Comparison of ENCODE assay signal across 24 cellular contexts in genomic region chr20:56217820-56218219, GRCh38. TPM values are rescaled to one million over a fixed set of nuclear protein-coding genes. Genes with fewer than 3 reads are reported as not detected.
DNase-seq lines count a peak whose midpoint lies in the region; ATAC-seq, FAIRE-seq and TF ChIP-seq lines count a peak whose summit lies in the region.
"Had no signal": no experiment of that assay in that cellular context is flagged by ENCODE, and none has a peak within 500 bp of the region (broad histone marks: within the 10 kb centered on the region; RNA-seq: fewer than 3 reads in every experiment).

No MANE protein-coding gene starts in this region.

- WGBS in endodermal cell (ENCODE audit: insufficient coverage in 1 of 2, insufficient read length in 1 of 2), 2 experiments: 51% methylated on average over 2 of the region's 2 CpGs; no CpG with 5 or more reads in 1 of the 2 experiments

- no peak for ATAC-seq in GM21423 (IDR thresholded peaks at IDR 0.05; ENCODE audit: unreplicated experiment)

- H3K9me2 ChIP-seq in neural cell (ENCODE audit: insufficient read depth, low read length): no peaks in the 10 kb centered on the region

- FAIRE-seq in HTR-8/SVneo (lab: Jason Lieb, UNC): peak; percentile 67
- FAIRE-seq: D721Med, GM12892 had no signal

- H3K4me1 Mint-ChIP-seq in endodermal cell: no peaks in the 10 kb centered on the region
- H3K4me1 Mint-ChIP-seq: CD14-positive monocyte; CD8-positive, alpha-beta memory T cell had no signal

- no peak overlapping the region for H2AFZ ChIP-seq in neural cell (ENCODE audit: low read depth, low read length)
- H2AFZ ChIP-seq: GM23248 had no signal

- H3K79me2 ChIP-seq in neural cell (replicated peaks; ENCODE audit: insufficient read depth, low read length): no peaks in the 10 kb centered on the region

- H3K27ac ChIP-seq in endodermal cell (ENCODE audit: low read depth, low read length): no peak overlapping the region
- no peak overlapping the region for H3K27ac ChIP-seq in neural cell (ENCODE audit: low read length)
- H3K27ac ChIP-seq: BLaER1 treated with 17β-estradiol and CSF1 and Interleukin-3, amounts not matched to agents 10 nM and 100 nM; GM23248 had no signal

- H4K20me1 ChIP-seq in neural cell (ENCODE audit: insufficient read depth): no peaks in the 10 kb centered on the region
- H4K20me1 ChIP-seq: BLaER1 treated with 17β-estradiol and CSF1 and Interleukin-3, amounts not matched to agents 10 nM and 100 nM had no signal

- peaks cover 80% of the 10 kb centered on the region for H3K9me3 ChIP-seq in endodermal cell (ENCODE audit: control insufficient read depth, low read length)
- no peaks in the 10 kb centered on the region for H3K9me3 ChIP-seq in neural cell (ENCODE audit: low read length)
- H3K9me3 ChIP-seq: BE2C, HAP-1 had no signal

- TF ChIP-seq EP300 in neural cell (conservative IDR thresholded peaks at IDR 0.05; ENCODE audit: poor library complexity, severe bottlenecking): peak; percentile 61

- H3K9ac ChIP-seq in endodermal cell (ENCODE audit: extremely low read depth, low read length, poor library complexity, severe bottlenecking): no peak overlapping the region
- H3K9ac ChIP-seq in neural cell (ENCODE audit: low read length): no peak overlapping the region
- H3K9ac ChIP-seq: BLaER1 treated with 17β-estradiol and CSF1 and Interleukin-3, amounts not matched to agents 10 nM and 100 nM; GM23248 had no signal

- no peak for TF ChIP-seq RAD21 in neural cell (conservative IDR thresholded peaks at IDR 0.05)

- H3F3A ChIP-seq in neural cell (ENCODE audit: insufficient read depth, low read length, poor library complexity, severe bottlenecking): no peaks in the 10 kb centered on the region

- H3K4me3 ChIP-seq in endodermal cell (ENCODE audit: low read length) (no peak overlapping the region), neural cell (ENCODE audit: low read length) (no peak overlapping the region)
- H3K4me3 ChIP-seq: BLaER1 treated with 17β-estradiol and CSF1 and Interleukin-3, amounts not matched to agents 10 nM and 100 nM; GM23248; HAP-1 had no signal

- TF ChIP-seq CTCF in endodermal cell (conservative IDR thresholded peaks at IDR 0.05) (no peak), neural cell (IDR thresholded peaks at IDR 0.05; ENCODE audit: poor library complexity, severe bottlenecking) (no peak)

- H3K36me3 ChIP-seq in endodermal cell (ENCODE audit: control insufficient read depth, insufficient read depth, low read length) (no peaks in the 10 kb centered on the region), neural cell (ENCODE audit: insufficient read depth, low read length) (no peaks in the 10 kb centered on the region)
- H3K36me3 ChIP-seq: BE2C; BLaER1 treated with 17β-estradiol and CSF1 and Interleukin-3, amounts not matched to agents 10 nM and 100 nM; HAP-1 had no signal

- H3K27ac Mint-ChIP-seq in endodermal cell: no peak overlapping the region
- H3K27ac Mint-ChIP-seq: CD14-positive monocyte; CD4-positive, alpha-beta T cell; CD8-positive, alpha-beta memory T cell; HFFc6 had no signal

- H3K27me3 ChIP-seq in endodermal cell (ENCODE audit: control insufficient read depth, insufficient read depth, low read length, poor library complexity, severe bottlenecking): no peaks in the 10 kb centered on the region
- H3K27me3 ChIP-seq in neural cell (ENCODE audit: insufficient read depth, low read depth, low read length): no peaks in the 10 kb centered on the region
- H3K27me3 ChIP-seq: BE2C; BLaER1 treated with 17β-estradiol and CSF1 and Interleukin-3, amounts not matched to agents 10 nM and 100 nM had no signal

- H3K4me2 ChIP-seq in neural cell (ENCODE audit: low read length): no peak overlapping the region
- H3K4me2 ChIP-seq: BLaER1 treated with 17β-estradiol and CSF1 and Interleukin-3, amounts not matched to agents 10 nM and 100 nM had no signal

- H3K9me3 Mint-ChIP-seq in endodermal cell: peaks cover 95% of the 10 kb centered on the region

- H3K4me3 Mint-ChIP-seq in endodermal cell: no peak overlapping the region
- H3K4me3 Mint-ChIP-seq: CD14-positive monocyte; CD4-positive, alpha-beta T cell; CD8-positive, alpha-beta memory T cell; HFFc6 had no signal

- H3K4me1 ChIP-seq in endodermal cell (ENCODE audit: control insufficient read depth, insufficient read depth, low read length): no peaks in the 10 kb centered on the region
- H3K4me1 ChIP-seq: BE2C; BLaER1 treated with 17β-estradiol and CSF1 and Interleukin-3, amounts not matched to agents 10 nM and 100 nM; HAP-1 had no signal

- DNase-seq in HTR-8/SVneo (ENCODE audit: insufficient read length, low spot score): no peak
- peak; percentile 71 for DNase-seq in endodermal cell
- DNase-seq in activated CD4-positive, CD25-positive, alpha-beta regulatory T cell treated with anti-CD3 and anti-CD28 coated beads, Interleukin-2, amount 50 U/mL, for 72 hours: no peak
- no peak for DNase-seq in hippocampal formation (lab: John Stamatoyannopoulos, UW)
- DNase-seq: BE2C; CD4-positive, alpha-beta T cell; CD8-positive, alpha-beta memory T cell; DMS 273 treated with DMSO at 0.1 percent for 48 hours; DMS79; GF-D8; GM23248; HFFc6 had no signal

- H3K27me3 Mint-ChIP-seq in endodermal cell (ENCODE audit: insufficient read depth): no peaks in the 10 kb centered on the region

- H3K36me3 Mint-ChIP-seq in endodermal cell (ENCODE audit: low read depth): no peaks in the 10 kb centered on the region
- H3K36me3 Mint-ChIP-seq: CD14-positive monocyte; CD8-positive, alpha-beta memory T cell had no signal

TF ChIP-seq in neural cell, 6 proteins besides CTCF, POLR2A, EP300 and RAD21:
- TF ChIP-seq SMC3 (conservative IDR thresholded peaks at IDR 0.05; ENCODE audit: poor library complexity): no peak
- no peak for TF ChIP-seq MXI1 (conservative IDR thresholded peaks at IDR 0.05; ENCODE audit: poor library complexity, severe bottlenecking)
- no peak for TF ChIP-seq EZH2 (IDR thresholded peaks at IDR 0.05; ENCODE audit: borderline replicate concordance, insufficient read depth, low read length, poor library complexity, severe bottlenecking)
- peak; percentile 90 for TF ChIP-seq REST (IDR thresholded peaks at IDR 0.05; ENCODE audit: borderline replicate concordance)
- peak; percentile 14 for TF ChIP-seq POLR2AphosphoS5 (IDR thresholded peaks at IDR 0.05)
- no peak for TF ChIP-seq TAF1 (IDR thresholded peaks at IDR 0.05; ENCODE audit: low read depth)

RNA-seq across cellular contexts. Expression of gene MC3R, which starts 30.7 kb away (rescaled TPM):
- not detected for total RNA-seq in endodermal cell
- not detected for polyA plus RNA-seq in endodermal cell (2013, experiment 1 of 2)
- not detected for polyA plus RNA-seq in endodermal cell (2013, experiment 2 of 2)
- not detected in 2 replicates for polyA plus RNA-seq in neural cell
- not detected in 2 replicates for polyA minus RNA-seq in neural cell
- total RNA-seq: A172; CD4-positive, alpha-beta T cell; CD8-positive, alpha-beta memory T cell; Daoy; G401; GM23248; H4; HFFc6 had no signal
- polyA plus RNA-seq: AG04450; CD14-positive monocyte; CD8-positive, alpha-beta memory T cell; GM23248 had no signal
